Comparison of ENCODE assay signal across 21 cellular contexts in genomic region chrX:23787745-23788118, GRCh38. TPM values are rescaled to one million over a fixed set of nuclear protein-coding genes. Genes with fewer than 3 reads are reported as not detected.
DNase-seq lines count a peak whose midpoint lies in the region; ATAC-seq, FAIRE-seq and TF ChIP-seq lines count a peak whose summit lies in the region.
"Had no signal": no experiment of that assay in that cellular context is flagged by ENCODE, and none has a peak within 500 bp of the region (broad histone marks: within the 10 kb centered on the region; RNA-seq: fewer than 3 reads in every experiment).

No MANE protein-coding gene starts in this region.

- H4K20me1 ChIP-seq in PC-9 (ENCODE audit: insufficient read depth) (peaks cover 12% of the 10 kb centered on the region), hepatocyte (ENCODE audit: insufficient read depth, poor library complexity, severe bottlenecking) (peaks cover 12% of the 10 kb centered on the region)
- H4K20me1 ChIP-seq: BLaER1 had no signal

- H3K27ac ChIP-seq in A549 (peak overlapping the region; percentile 80 to 84), PC-9 (0 out of 2 replicates have a peak overlapping the region, but pooled peaks have one; percentile 56), hepatocyte (peak overlapping the region; percentile 85), stomach (peak overlapping the region in 4 of 5 donors; percentile 24 to 68 (median 54))
- H3K27ac ChIP-seq: BLaER1 had no signal

- 88% methylated on average over 2 of the region's 2 CpGs for WGBS in A549 (ENCODE audit: missing lambda C conversion rate)
- WGBS in hepatocyte (ENCODE audit: low lambda C conversion rate, missing lambda C conversion rate): 96% methylated on average over 2 of the region's 2 CpGs
- 78 to 97% (median 84%) methylated on average over 2 of the region's 2 CpGs for WGBS in stomach, 5 donors

- peaks cover 22% of the 10 kb centered on the region for H3K36me3 ChIP-seq in PC-9 (ENCODE audit: low read depth)
- H3K36me3 ChIP-seq in hepatocyte (replicated peaks; ENCODE audit: insufficient read depth, low read depth): no peaks in the 10 kb centered on the region
- peaks cover 3 to 18% (median 10%) of the 10 kb centered on the region in 4 donors for H3K36me3 ChIP-seq in stomach
- H3K36me3 ChIP-seq: BLaER1 had no signal

- no peaks in the 10 kb centered on the region for H3K9me3 ChIP-seq in A549
- H3K9me3 ChIP-seq in PC-9 (ENCODE audit: insufficient read depth, low read depth): no peaks in the 10 kb centered on the region
- no peaks in the 10 kb centered on the region for H3K9me3 ChIP-seq in hepatocyte (ENCODE audit: low read depth)
- H3K9me3 ChIP-seq in stomach: no peaks in the 10 kb centered on the region
- H3K9me3 ChIP-seq: BLaER1, MG63, SK-N-SH had no signal

- H3K4me3 ChIP-seq in A549 (no peak overlapping the region), PC-9 (no peak overlapping the region), hepatocyte (no peak overlapping the region), stomach (no peak overlapping the region)
- H3K4me3 ChIP-seq: BLaER1, MG63 had no signal

- CTCF ChIA-PET in A549 (lab: Yijun Ruan, JAX): interaction anchor here (4.7 kb wide), 1 partner anchor 115 kb away, joined by 42 read pairs; no protein-coding TSS in a partner anchor
- CTCF ChIA-PET in PC-9 (lab: Charles Lee): no interaction called here

- FAIRE-seq in A549 (lab: Jason Lieb, UNC): no peak
- FAIRE-seq: GM12891 had no signal

- no peak for TF ChIP-seq CTCF in A549 (IDR thresholded peaks at IDR 0.05)
- TF ChIP-seq CTCF in PC-9 (conservative IDR thresholded peaks at IDR 0.05): no peak
- TF ChIP-seq CTCF in hepatocyte (IDR thresholded peaks at IDR 0.05; ENCODE audit: poor library complexity): no peak
- TF ChIP-seq CTCF in stomach (IDR thresholded peaks at IDR 0.05): no peak

- ATAC-seq in A549 (peak in 1 of 2 experiments; percentile 7; a peak in 3 of 6 replicates), HG03039 (IDR thresholded peaks at IDR 0.05; ENCODE audit: unreplicated experiment) (no peak)

- H3F3A ChIP-seq in PC-9 (ENCODE audit: insufficient read depth, low read depth): peaks cover 44% of the 10 kb centered on the region

- TF ChIP-seq EP300 in A549 (IDR thresholded peaks at IDR 0.05) (no peak), stomach (IDR thresholded peaks at IDR 0.05) (no peak)

- TF ChIP-seq POLR2A in A549 (IDR thresholded peaks at IDR 0.05; ENCODE audit: low read length) (no peak), stomach (IDR thresholded peaks at IDR 0.05) (no peak)

- H3K9me2 ChIP-seq in PC-9 (ENCODE audit: insufficient read depth) (no peaks in the 10 kb centered on the region), hepatocyte (replicated peaks; ENCODE audit: insufficient read depth) (no peaks in the 10 kb centered on the region)
- H3K9me2 ChIP-seq: SK-N-SH had no signal

- H3K27me3 ChIP-seq in PC-9 (ENCODE audit: insufficient read depth, low read depth) (no peaks in the 10 kb centered on the region), hepatocyte (no peaks in the 10 kb centered on the region), stomach (no peaks in the 10 kb centered on the region)
- H3K27me3 ChIP-seq: BLaER1, MG63 had no signal

- H3K4me1 ChIP-seq in A549 (peaks cover 18% of the 10 kb centered on the region; the same call in 2 of the 3 replicates), PC-9 (replicated peaks; ENCODE audit: insufficient read depth) (peaks cover 30% of the 10 kb centered on the region), hepatocyte (ENCODE audit: insufficient read depth) (peaks cover 4% of the 10 kb centered on the region), stomach (peaks cover 0 to 7% (median 2%) of the 10 kb centered on the region in 4 donors)

- intact Hi-C loops in PC-9 (cut with micrococcal nuclease; ENCODE audit: unreplicated experiment): no loop called here
- intact Hi-C loops in stomach (cut with DNase I; ENCODE audit: low total_unique reads): no loop called here

- H3K79me2 ChIP-seq in PC-9 (ENCODE audit: low read depth): peaks cover 24% of the 10 kb centered on the region
- H3K79me2 ChIP-seq in hepatocyte: peaks cover 27% of the 10 kb centered on the region

- POLR2A ChIA-PET in A549 (lab: Yijun Ruan, JAX) (interaction anchor here (1.0 to 4.3 kb wide), 4 partner anchors 12 to 114 kb away, joined by 4 to 38 read pairs (median 8); no protein-coding TSS in a partner anchor), PC-9 (lab: Charles Lee; ENCODE audit: unreplicated experiment) (no interaction called here)

- H3K4me2 ChIP-seq in A549 (peak overlapping the region; percentile 42; the same call in 1 of the 3 replicates), PC-9 (no peak overlapping the region), hepatocyte (no peak overlapping the region)
- H3K4me2 ChIP-seq: BLaER1, SK-N-SH had no signal

- TF ChIP-seq RAD21 in A549 (conservative IDR thresholded peaks at IDR 0.05 in 1 of 2, IDR thresholded peaks at IDR 0.05 in 1 of 2): no peak

- H2AFZ ChIP-seq in PC-9 (no peak overlapping the region), hepatocyte (no peak overlapping the region)

- no TSS peak for BruUV-seq in PC-9 (replicated peaks; lab: Mats Ljungman, UMichigan)

- DNase-seq in A549 (ENCODE audit: low read depth in 1 of 2, low spot score in 1 of 2): peak in 1 of 2 experiments; percentile 52
- no peak for DNase-seq in PC-9
- DNase-seq in hepatocyte (ENCODE audit: low spot score): no peak
- no peak for DNase-seq in stomach
- DNase-seq in DMS153 treated with DMSO at 0.1 percent for 48 hours (lab: John Stamatoyannopoulos, UW; ENCODE audit: unreplicated experiment): no peak
- DNase-seq in OCI-M2 (lab: John Stamatoyannopoulos, UW; ENCODE audit: unreplicated experiment): no peak
- no peak for DNase-seq in DMS53 treated with DMSO at 0.1 percent for 48 hours (lab: John Stamatoyannopoulos, UW; ENCODE audit: unreplicated experiment)
- DNase-seq: 8988T; CD8-positive, alpha-beta memory T cell; GDM1; MG63; NCI-H1105; NCI-H187 treated with DMSO at 0.1 percent for 48 hours; NCI-H2171; NCI-H446 treated with DMSO at 0.1 percent for 48 hours; Right ventricle myocardium superior; SK-N-SH; T-helper 1 cell had no signal

TF ChIP-seq in A549, 52 proteins besides CTCF, POLR2A, EP300 and RAD21:
- TF ChIP-seq EHF (CRISPR knock-in tag; IDR thresholded peaks at IDR 0.05): no peak
- TF ChIP-seq CEBPB (IDR thresholded peaks at IDR 0.05): no peak
- no peak for TF ChIP-seq USF2 (IDR thresholded peaks at IDR 0.05)
- no peak for TF ChIP-seq MYC (IDR thresholded peaks at IDR 0.05; ENCODE audit: borderline replicate concordance, low read length)
- TF ChIP-seq FOXS1 (CRISPR knock-in tag; IDR thresholded peaks at IDR 0.05): no peak
- no peak for TF ChIP-seq JUNB (IDR thresholded peaks at IDR 0.05)
- TF ChIP-seq E2F6 (IDR thresholded peaks at IDR 0.05; ENCODE audit: borderline replicate concordance, low read depth): no peak
- TF ChIP-seq FOSB (CRISPR knock-in tag; IDR thresholded peaks at IDR 0.05): no peak
- TF ChIP-seq SMC3 (IDR thresholded peaks at IDR 0.05): no peak
- TF ChIP-seq PHF8 (IDR thresholded peaks at IDR 0.05; ENCODE audit: borderline replicate concordance, low read depth): no peak
- no peak for TF ChIP-seq HOXB13 (CRISPR knock-in tag; IDR thresholded peaks at IDR 0.05; ENCODE audit: low read depth)
- TF ChIP-seq POLR2AphosphoS2 (conservative IDR thresholded peaks at IDR 0.05; ENCODE audit: low read length): no peak
- TF ChIP-seq HDAC2 (IDR thresholded peaks at IDR 0.05): no peak

RNA-seq across cellular contexts. Expression of gene SAT1, which starts 4.8 kb away (rescaled TPM):
- polyA plus RNA-seq in A549 (2011; rRNA removed): 2,314 and 3,185 TPM in 2 replicates
- 394 and 479 TPM in 2 replicates for polyA plus RNA-seq in A549 (2012; cell fraction: cytosol; rRNA removed)
- 830 and 1,625 TPM in 2 replicates for polyA plus RNA-seq in A549 (2012; cell fraction: nucleus; rRNA removed)
- polyA plus RNA-seq in A549 (2017; fragmentation: RNase III; extraction: RNeasy Plus Mini Kit Qiagen cat#74134 plus additional on column Dnase treatment): 458 to 607 TPM (median 585 TPM) in 3 replicates
- polyA minus RNA-seq in A549 (2011; rRNA and poly(A)+ RNA removed): 644 and 676 TPM in 2 replicates
- total RNA-seq in PC-9 (2021): 99.1 and 131 TPM in 2 replicates
- 1,753 and 1,822 TPM in 2 replicates for total RNA-seq in hepatocyte
- polyA plus RNA-seq in hepatocyte: 2,173 and 2,458 TPM in 2 replicates
- total RNA-seq in stomach: 1,000 to 10,000 TPM in 3 of 5 donors, 100 to 1,000 TPM in 2; 499 to 2,157 (median 1,041) TPM
- polyA plus RNA-seq in stomach: 1,000 to 10,000 TPM in 2 of 3 donors, 100 to 1,000 TPM in 1; 685 to 1,477 (median 1,023) TPM

RNA-seq across cellular contexts. Expression of gene ACOT9, which starts 44.7 kb away (rescaled TPM):
- polyA plus RNA-seq in A549 (2011; rRNA removed): 83.0 and 110 TPM in 2 replicates
- 43.1 and 45.1 TPM in 2 replicates for polyA plus RNA-seq in A549 (2012; cell fraction: cytosol; rRNA removed)
- polyA plus RNA-seq in A549 (2012; cell fraction: nucleus; rRNA removed): 43.6 and 65.1 TPM in 2 replicates
- 87.0 to 91.2 TPM (median 87.3 TPM) in 3 replicates for polyA plus RNA-seq in A549 (2017; fragmentation: RNase III; extraction: RNeasy Plus Mini Kit Qiagen cat#74134 plus additional on column Dnase treatment)
- polyA minus RNA-seq in A549 (2011; rRNA and poly(A)+ RNA removed): 31.7 and 35.7 TPM in 2 replicates
- 40.6 and 47.0 TPM in 2 replicates for total RNA-seq in PC-9 (2021)
- total RNA-seq in hepatocyte: 26.9 and 38.5 TPM in 2 replicates
- polyA plus RNA-seq in hepatocyte: 35.9 and 47.6 TPM in 2 replicates
- total RNA-seq in stomach: 10 to 100 TPM in 4 of 5 donors, 1 to 10 TPM in 1; 5.4 to 62.6 (median 24.9) TPM
- 10 to 100 TPM; 18.5 to 27.8 (median 21.6) TPM for polyA plus RNA-seq in stomach
